In genomic region chr14:91946313-91947195, GRCh38 we compare ENCODE assay signal across 8 cellular contexts. TPM values are rescaled to one million over a fixed set of nuclear protein-coding genes. Genes with fewer than 3 reads are reported as not detected.
DNase-seq lines count a peak whose midpoint lies in the region; ATAC-seq and TF ChIP-seq lines count a peak whose summit lies in the region.

No MANE protein-coding gene starts in this region.

- TF ChIP-seq POLR2A in transverse colon (IDR thresholded peaks at IDR 0.05): no peak

- H3K27me3 ChIP-seq in lower lobe of right lung (ENCODE audit: low read depth): peaks cover 6% of the 10 kb centered on the region
- H3K27me3 ChIP-seq in transverse colon: peaks cover 38% of the 10 kb centered on the region

- H3K36me3 ChIP-seq in lower lobe of right lung: no peaks in the 10 kb centered on the region
- H3K36me3 ChIP-seq in transverse colon: no peaks in the 10 kb centered on the region

- peak overlapping the region; percentile 81 for H3K27ac ChIP-seq in lower lobe of right lung
- peak overlapping the region; percentile 63 to 81 (median 68) for H3K27ac ChIP-seq in transverse colon

- intact Hi-C loops in lower lobe of right lung (cut with DNase I) (no loop called here), transverse colon (cut with DNase I; ENCODE audit: low total_unique reads) (no loop called here)

- peak in 1 of 2 donors; percentile 28 for ATAC-seq in lower lobe of right lung
- ATAC-seq in HG03469 (IDR thresholded peaks at IDR 0.05; ENCODE audit: unreplicated experiment): no peak
- ATAC-seq in GM18858 (IDR thresholded peaks at IDR 0.05; ENCODE audit: unreplicated experiment): no peak

- TF ChIP-seq EP300 in transverse colon (IDR thresholded peaks at IDR 0.05; ENCODE audit: low read depth): no peak

- no peak for TF ChIP-seq CTCF in cardiac fibroblast (IDR thresholded peaks at IDR 0.05; ENCODE audit: low read depth, low read length)
- TF ChIP-seq CTCF in lower lobe of right lung (IDR thresholded peaks at IDR 0.05): no peak
- TF ChIP-seq CTCF in transverse colon (IDR thresholded peaks at IDR 0.05): no peak

- H3K4me1 ChIP-seq in lower lobe of right lung (peaks cover 29% of the 10 kb centered on the region), transverse colon (peaks cover 0 to 8% (median 2%) of the 10 kb centered on the region in 4 donors)

- DNase-seq in activated CD8-positive, alpha-beta memory T cell treated with anti-CD3 and anti-CD28 coated beads, Interleukin-2, amount 50 U/mL, for 48 hours: peak; percentile 35
- DNase-seq in activated CD8-positive, alpha-beta memory T cell treated with anti-CD3 and anti-CD28 coated beads for 24 hours: no peak
- peak; percentile 48 to 53 for DNase-seq in cardiac fibroblast (ENCODE audit: low read depth in 2 of 2)
- DNase-seq in lower lobe of right lung: no peak
- no peak for DNase-seq in transverse colon
- DNase-seq in NCI-H510A treated with DMSO at 0.1 percent for 48 hours (lab: John Stamatoyannopoulos, UW): no peak

- in situ Hi-C loops in transverse colon (cut with MboI; ENCODE audit: low pct_ligation_motif_present in 1 of 4, low pct_unique_long_range_greater_than_20kb in 1 of 4, low sequenced_read_pairs in 3 of 4): no loop called here

- peak overlapping the region; percentile 51 to 71 for H3K4me3 ChIP-seq in cardiac fibroblast (replicated peaks in 1 of 2; ENCODE audit: low read depth in 2 of 2, low read length in 2 of 2)
- H3K4me3 ChIP-seq in lower lobe of right lung: peak overlapping the region; percentile 69
- peak overlapping the region; percentile 36 to 59 (median 49) for H3K4me3 ChIP-seq in transverse colon

- H3K9me3 ChIP-seq in lower lobe of right lung (no peaks in the 10 kb centered on the region), transverse colon (no peaks in the 10 kb centered on the region)

- WGBS in transverse colon (ENCODE audit: low coverage in 1 of 2), 2 donors: 31 to 46% methylated on average over 11 to 20 of the region's 20 CpGs

RNA-seq across cellular contexts. Expression of gene FBLN5, which starts 0.9 kb away (rescaled TPM):
- total RNA-seq in lower lobe of right lung (130 TPM), transverse colon (100 to 1,000 TPM in 1 of 4 donors, 10 to 100 TPM in 3; 14.6 to 120 (median 38.7) TPM)

Comparison
In these comparisons a context has a peak if more than half of its experiments do, and no peak if none do; other contexts are left out.
1. DNase-seq: peak in activated CD8-positive, alpha-beta memory T cell treated with anti-CD3 and anti-CD28 coated beads, Interleukin-2, amount 50 U/mL, for 48 hours (single experiment) and cardiac fibroblast (2 of 2); none in activated CD8-positive, alpha-beta memory T cell treated with anti-CD3 and anti-CD28 coated beads for 24 hours (single experiment), lower lobe of right lung (single experiment), transverse colon (single experiment) and NCI-H510A treated with DMSO at 0.1 percent for 48 hours (single experiment).
2. Peak in every context shown above with its lines, with median percentiles within 50 percentile points of each other: H3K4me3 ChIP-seq.